Comparison of ENCODE assay signal across 17 cellular contexts in genomic region chr3:53239800-53240199, GRCh38. TPM values are rescaled to one million over a fixed set of nuclear protein-coding genes. Genes with fewer than 3 reads are reported as not detected.
A peak's percentile ranks its signal among the peaks of the same experiment; 100 is the strongest.
DNase-seq lines count a peak whose midpoint lies in the region; ATAC-seq and TF ChIP-seq lines count a peak whose summit lies in the region.
"Had no signal": no experiment of that assay in that cellular context is flagged by ENCODE, and none has a peak within 500 bp of the region (broad histone marks: within the 10 kb centered on the region; RNA-seq: fewer than 3 reads in every experiment).

No MANE protein-coding gene starts in this region.

- intact Hi-C loops in MCF 10A (cut with micrococcal nuclease) (loop anchor here (2.0 kb wide), 2 partner anchors 15 to 31 kb away; no protein-coding TSS in a partner anchor), mammary epithelial cell (cut with micrococcal nuclease) (loop anchor here (2.0 to 5.0 kb wide), 2 partner anchors 31 to 48 kb away; no protein-coding TSS in a partner anchor), ascending aorta (cut with DNase I) (loop anchor here (2.0 kb wide), 1 partner anchor 15 kb away; no protein-coding TSS in a partner anchor), upper lobe of right lung (cut with DNase I) (no loop called here)
- intact Hi-C loops in activated CD4-positive, alpha-beta T cell treated with anti-CD3 and anti-CD28 coated beads for 36 hours (cut with DNase I, micrococcal nuclease): no loop called here

- H3K4me1 Mint-ChIP-seq in MCF 10A (ENCODE audit: insufficient read depth, unreplicated experiment): peaks cover 35% of the 10 kb centered on the region
- peaks cover 2% of the 10 kb centered on the region for H3K4me1 Mint-ChIP-seq in activated CD4-positive, alpha-beta T cell treated with anti-CD3 and anti-CD28 coated beads for 36 hours

- H3K27ac Mint-ChIP-seq in MCF 10A (ENCODE audit: low read depth, unreplicated experiment): peak overlapping the region; percentile 63
- no peak overlapping the region for H3K27ac Mint-ChIP-seq in activated CD4-positive, alpha-beta T cell treated with anti-CD3 and anti-CD28 coated beads for 36 hours
- H3K27ac Mint-ChIP-seq: activated naive CD8-positive, alpha-beta T cell treated with anti-CD3 and anti-CD28 coated beads for 36 hours had no signal

- ATAC-seq in upper lobe of right lung (peak; percentile 20), HG02588 (IDR thresholded peaks at IDR 0.05; ENCODE audit: unreplicated experiment) (no peak)
- no peak for ATAC-seq in activated CD4-positive, alpha-beta T cell treated with anti-CD3 and anti-CD28 coated beads for 36 hours
- ATAC-seq: gastrocnemius medialis, K562 had no signal

- no peak overlapping the region for H3K9ac ChIP-seq in mammary epithelial cell (ENCODE audit: insufficient read depth, low read length)

- 100% methylated on average over 3 of the region's 5 CpGs for WGBS in mammary epithelial cell (ENCODE audit: low coverage, missing lambda C conversion rate)
- 94 to 98% methylated on average over 3 to 4 of the region's 5 CpGs for WGBS in mesodermal cell (ENCODE audit: insufficient coverage in 2 of 2), 2 experiments

- H3K4me2 ChIP-seq in mammary epithelial cell (ENCODE audit: insufficient read depth, low read depth, low read length): no peak overlapping the region

- in situ Hi-C loops in mammary epithelial cell (cut with MboI; ENCODE audit: low sequenced_read_pairs in 2 of 2): no loop called here

- H3K79me2 ChIP-seq in mammary epithelial cell (ENCODE audit: insufficient read depth, low read length): peaks cover 95% of the 10 kb centered on the region

- H3K9me3 Mint-ChIP-seq in MCF 10A (ENCODE audit: unreplicated experiment): no peaks in the 10 kb centered on the region
- no peaks in the 10 kb centered on the region for H3K9me3 Mint-ChIP-seq in activated CD4-positive, alpha-beta T cell treated with anti-CD3 and anti-CD28 coated beads for 36 hours (ENCODE audit: low read depth)
- H3K9me3 Mint-ChIP-seq: activated naive CD8-positive, alpha-beta T cell treated with anti-CD3 and anti-CD28 coated beads for 36 hours; central memory CD8-positive, alpha-beta T cell had no signal

- TF ChIP-seq CTCF in MCF 10A (IDR thresholded peaks at IDR 0.05; ENCODE audit: unreplicated experiment) (no peak), mammary epithelial cell (conservative IDR thresholded peaks at IDR 0.05 in 1 of 2, IDR thresholded peaks at IDR 0.05 in 1 of 2; ENCODE audit: extremely low read depth in 1 of 2, insufficient read depth in 1 of 2, low read depth in 1 of 2, low read length in 2 of 2) (no peak), ascending aorta (IDR thresholded peaks at IDR 0.05) (no peak), upper lobe of right lung (IDR thresholded peaks at IDR 0.05) (no peak)

- no peaks in the 10 kb centered on the region for H3K27me3 Mint-ChIP-seq in MCF 10A (ENCODE audit: insufficient read depth, unreplicated experiment)
- H3K27me3 Mint-ChIP-seq in activated CD4-positive, alpha-beta T cell treated with anti-CD3 and anti-CD28 coated beads for 36 hours: no peaks in the 10 kb centered on the region
- H3K27me3 Mint-ChIP-seq: activated naive CD8-positive, alpha-beta T cell treated with anti-CD3 and anti-CD28 coated beads for 36 hours; central memory CD8-positive, alpha-beta T cell had no signal

- peaks cover 46% of the 10 kb centered on the region for H3K4me1 ChIP-seq in mammary epithelial cell (ENCODE audit: insufficient read depth, low read length)
- H3K4me1 ChIP-seq in ascending aorta: peaks cover 9 to 24% of the 10 kb centered on the region in 2 donors
- peaks cover 43% of the 10 kb centered on the region for H3K4me1 ChIP-seq in mesodermal cell (ENCODE audit: control insufficient read depth, insufficient read depth, low read length, poor library complexity, severe bottlenecking)
- H3K4me1 ChIP-seq in upper lobe of right lung: peaks cover 78% of the 10 kb centered on the region

- H3K27ac ChIP-seq in mammary epithelial cell (ENCODE audit: insufficient read depth, low read depth, low read length) (no peak overlapping the region), ascending aorta (peak overlapping the region; percentile 56 to 73), mesodermal cell (ENCODE audit: low read depth, low read length, severe bottlenecking) (peak overlapping the region; percentile 49), upper lobe of right lung (peak overlapping the region; percentile 66)

- BruUV-seq in MCF 10A (replicated peaks; lab: Mats Ljungman, UMichigan): no TSS peak
- BruUV-seq in mammary epithelial cell (replicated peaks; lab: Mats Ljungman, UMichigan): no TSS peak

- peaks cover 63% of the 10 kb centered on the region for H3K36me3 Mint-ChIP-seq in MCF 10A (ENCODE audit: insufficient read depth, unreplicated experiment)
- H3K36me3 Mint-ChIP-seq in activated CD4-positive, alpha-beta T cell treated with anti-CD3 and anti-CD28 coated beads for 36 hours (ENCODE audit: low read depth): peaks cover 15% of the 10 kb centered on the region

- POLR2A ChIA-PET in MCF 10A (lab: Yijun Ruan, JAX): interaction anchor here (0.7 to 4.7 kb wide), 3 partner anchors 11 to 22 kb away, joined by 3 to 42 read pairs (median 3); partner anchors contain the start of gene TKT
- POLR2A ChIA-PET in activated CD4-positive, alpha-beta T cell treated with anti-CD3 and anti-CD28 coated beads for 36 hours (lab: Charles Lee): no interaction called here

- CTCF ChIA-PET in MCF 10A (lab: Yijun Ruan, JAX): interaction anchor here (1.1 kb wide), 2 partner anchors 31 to 32 kb away, joined by 3 to 5 read pairs; no protein-coding TSS in a partner anchor
- CTCF ChIA-PET in mammary epithelial cell (lab: Charles Lee; ENCODE audit: low non-redundant PET): no interaction called here
- CTCF ChIA-PET in activated CD4-positive, alpha-beta T cell treated with anti-CD3 and anti-CD28 coated beads for 36 hours (lab: Charles Lee): no interaction called here

- H3K27me3 ChIP-seq in mammary epithelial cell (ENCODE audit: insufficient read depth, low read length) (no peaks in the 10 kb centered on the region), ascending aorta (no peaks in the 10 kb centered on the region), upper lobe of right lung (no peaks in the 10 kb centered on the region)
- H3K27me3 ChIP-seq: gastrocnemius medialis had no signal

- DNase-seq in MCF 10A (ENCODE audit: unreplicated experiment) (no peak), mammary epithelial cell (no peak), ascending aorta (ENCODE audit: low spot score in 2 of 2) (no peak), upper lobe of right lung (no peak), SHP77 treated with DMSO at 0.1 percent for 48 hours (lab: John Stamatoyannopoulos, UW) (no peak)
- no peak for DNase-seq in activated CD4-positive, alpha-beta T cell treated with anti-CD3 and anti-CD28 coated beads for 36 hours
- DNase-seq: activated CD4-positive, CD25-positive, alpha-beta regulatory T cell treated with anti-CD3 and anti-CD28 coated beads, Interleukin-2, amount 50 U/mL, for 72 hours; activated CD8-positive, alpha-beta memory T cell treated with anti-CD3 and anti-CD28 coated beads, Interleukin-2, amount 50 U/mL, for 48 hours; activated naive CD8-positive, alpha-beta T cell treated with anti-CD3 and anti-CD28 coated beads for 36 hours; gastrocnemius medialis; NCI-H1092; NCI-H2171 had no signal

- H2AFZ ChIP-seq in mammary epithelial cell (ENCODE audit: low read depth, low read length): no peak overlapping the region

- no peak overlapping the region for H3K4me3 Mint-ChIP-seq in MCF 10A (ENCODE audit: unreplicated experiment)
- H3K4me3 Mint-ChIP-seq in activated CD4-positive, alpha-beta T cell treated with anti-CD3 and anti-CD28 coated beads for 36 hours: no peak overlapping the region
- H3K4me3 Mint-ChIP-seq: activated naive CD8-positive, alpha-beta T cell treated with anti-CD3 and anti-CD28 coated beads for 36 hours; central memory CD8-positive, alpha-beta T cell had no signal

- H4K20me1 ChIP-seq in mammary epithelial cell (ENCODE audit: insufficient read depth, low read length): peaks cover 36% of the 10 kb centered on the region

- H3K36me3 ChIP-seq in mammary epithelial cell (ENCODE audit: insufficient read depth, low read length): peaks cover 39% of the 10 kb centered on the region
- H3K36me3 ChIP-seq in ascending aorta: peaks cover 50 to 52% of the 10 kb centered on the region in 2 donors
- peaks cover 93% of the 10 kb centered on the region for H3K36me3 ChIP-seq in mesodermal cell (ENCODE audit: control insufficient read depth, insufficient read depth, low read length)
- peaks cover 53% of the 10 kb centered on the region for H3K36me3 ChIP-seq in upper lobe of right lung

- H3K4me3 ChIP-seq in mammary epithelial cell (replicated peaks in 1 of 3; ENCODE audit: insufficient read depth in 1 of 3, low read depth in 2 of 3, low read length in 3 of 3): no peak overlapping the region
- no peak overlapping the region for H3K4me3 ChIP-seq in ascending aorta
- H3K4me3 ChIP-seq in mesodermal cell (ENCODE audit: extremely low read depth, insufficient read depth, low read length, poor library complexity, severe bottlenecking): no peak overlapping the region
- no peak overlapping the region for H3K4me3 ChIP-seq in upper lobe of right lung
- H3K4me3 ChIP-seq: gastrocnemius medialis, K562, lung had no signal

- no peaks in the 10 kb centered on the region for H3K9me3 ChIP-seq in mammary epithelial cell (replicated peaks; ENCODE audit: insufficient read depth, low read length)
- no peaks in the 10 kb centered on the region for H3K9me3 ChIP-seq in ascending aorta
- no peaks in the 10 kb centered on the region for H3K9me3 ChIP-seq in mesodermal cell (ENCODE audit: control insufficient read depth, low read length)
- H3K9me3 ChIP-seq in upper lobe of right lung: no peaks in the 10 kb centered on the region
- H3K9me3 ChIP-seq: gastrocnemius medialis had no signal

- dilution Hi-C loops in mammary epithelial cell (cut with HindIII; ENCODE audit: low sequenced_read_pairs): loop anchor here (5.0 kb wide), 1 partner anchor 38 kb away; no protein-coding TSS in a partner anchor

RNA-seq across cellular contexts. Expression of gene TKT, which starts 16.0 kb away (rescaled TPM):
- total RNA-seq in MCF 10A (2022) (179 and 326 TPM in 2 replicates), mammary epithelial cell (100 to 1,000 TPM; 545 to 600 TPM), ascending aorta (219 TPM), upper lobe of right lung (432 TPM)
- 437 TPM for polyA plus RNA-seq in mammary epithelial cell
- 384 TPM for polyA minus RNA-seq in mammary epithelial cell
- polyA plus RNA-seq in mesodermal cell (2013, experiment 1 of 2): 684 TPM
- polyA plus RNA-seq in mesodermal cell (2013, experiment 2 of 2): 577 TPM
- total RNA-seq in activated CD4-positive, alpha-beta T cell treated with anti-CD3 and anti-CD28 coated beads for 36 hours: 100 to 1,000 TPM; 320 to 418 TPM

Comparison
In these comparisons a context has a peak if more than half of its experiments do, and no peak if none do; other contexts are left out.
1. intact Hi-C loops: an anchor here in MCF 10A (2.0 kb wide), mammary epithelial cell (2.0 to 5.0 kb wide) and ascending aorta (2.0 kb wide); none called in upper lobe of right lung and activated CD4-positive, alpha-beta T cell treated with anti-CD3 and anti-CD28 coated beads for 36 hours.